16 cellular contexts compared by ENCODE assay signal in the genomic region with DNA sequence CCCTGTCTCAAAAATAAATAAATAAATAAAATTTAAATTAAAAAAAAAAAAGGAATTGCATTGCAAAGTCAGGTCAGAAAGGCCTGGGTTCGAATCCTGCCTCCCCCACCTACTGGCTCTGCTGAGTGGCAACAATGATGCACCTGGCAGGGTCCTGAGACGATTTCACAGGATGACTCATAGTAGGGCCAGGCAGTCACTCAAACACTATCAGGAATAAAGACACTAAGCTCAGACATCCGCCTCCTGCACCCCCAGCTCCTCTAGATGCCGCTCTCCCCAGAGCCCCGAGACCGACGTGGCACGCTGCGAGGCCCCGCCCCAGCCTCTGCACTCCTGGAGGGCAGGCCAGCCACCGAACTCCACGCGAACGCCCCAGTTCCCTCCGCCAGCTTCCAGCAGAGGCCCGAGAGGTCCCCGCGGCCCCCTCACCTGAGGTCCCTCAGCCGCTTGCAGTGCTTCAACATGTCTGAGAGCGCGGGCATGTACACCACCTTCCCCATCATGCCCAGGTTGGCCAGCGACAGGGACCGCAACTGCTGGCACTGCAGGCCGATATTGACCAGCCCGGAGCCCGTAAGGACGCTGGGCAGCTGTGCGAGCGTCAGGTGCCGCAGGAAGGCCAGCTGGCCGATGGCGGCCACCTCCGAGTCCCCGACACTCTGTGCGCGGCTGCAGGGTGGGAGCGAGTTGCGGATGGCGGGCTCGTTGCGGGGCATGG.
"Had no signal": no experiment of that assay in that cellular context is flagged by ENCODE, and none has a peak within 500 bp of the region (broad histone marks: within the 10 kb centered on the region; RNA-seq: fewer than 3 reads in every experiment).

No MANE protein-coding gene starts in this region.

- H3K4me3 ChIP-seq: cardiac muscle cell, gastroesophageal sphincter, skin epidermis, tibial artery, vagina had no signal

- H3K4me3 Mint-ChIP-seq: activated CD8-positive, alpha-beta T cell treated with anti-CD3 and anti-CD28 coated beads for 36 hours; activated naive CD8-positive, alpha-beta T cell treated with anti-CD3 and anti-CD28 coated beads, Interleukin-2, amount 50 U/mL, for 24 hours; activated T-cell treated with anti-CD3 and anti-CD28 coated beads, Interleukin-2, amount 50 U/mL, for 72 hours had no signal

- H3K9me3 Mint-ChIP-seq: activated CD8-positive, alpha-beta T cell treated with anti-CD3 and anti-CD28 coated beads for 36 hours; activated naive CD8-positive, alpha-beta T cell treated with anti-CD3 and anti-CD28 coated beads, Interleukin-2, amount 50 U/mL, for 24 hours; activated T-cell treated with anti-CD3 and anti-CD28 coated beads, Interleukin-2, amount 50 U/mL, for 72 hours had no signal

- DNase-seq: activated CD8-positive, alpha-beta memory T cell treated with anti-CD3 and anti-CD28 coated beads, Interleukin-2, amount 50 U/mL, for 4 hours; activated CD8-positive, alpha-beta T cell treated with anti-CD3 and anti-CD28 coated beads for 36 hours; activated naive CD8-positive, alpha-beta T cell treated with anti-CD3 and anti-CD28 coated beads, Interleukin-2, amount 50 U/mL, for 24 hours; activated T-cell treated with anti-CD3 and anti-CD28 coated beads, Interleukin-2, amount 50 U/mL, for 72 hours; effector CD4-positive, alpha-beta T cell; kidney; left ventricle myocardium superior; mesendoderm; retina; tibial artery had no signal

- H3K27ac Mint-ChIP-seq: activated CD8-positive, alpha-beta T cell treated with anti-CD3 and anti-CD28 coated beads for 36 hours; activated naive CD8-positive, alpha-beta T cell treated with anti-CD3 and anti-CD28 coated beads, Interleukin-2, amount 50 U/mL, for 24 hours; activated T-cell treated with anti-CD3 and anti-CD28 coated beads, Interleukin-2, amount 50 U/mL, for 72 hours had no signal

- H3K27me3 Mint-ChIP-seq: activated CD8-positive, alpha-beta T cell treated with anti-CD3 and anti-CD28 coated beads for 36 hours; activated naive CD8-positive, alpha-beta T cell treated with anti-CD3 and anti-CD28 coated beads, Interleukin-2, amount 50 U/mL, for 24 hours had no signal

- FAIRE-seq: astrocyte, colon, kidney had no signal

- ATAC-seq: activated CD8-positive, alpha-beta T cell treated with anti-CD3 and anti-CD28 coated beads for 36 hours; activated naive CD8-positive, alpha-beta T cell treated with anti-CD3 and anti-CD28 coated beads, Interleukin-2, amount 50 U/mL, for 24 hours; activated T-cell treated with anti-CD3 and anti-CD28 coated beads, Interleukin-2, amount 50 U/mL, for 72 hours; gastroesophageal sphincter; left ventricle myocardium superior had no signal
